Comparison of ENCODE assay signal across 16 cellular contexts in genomic region chr13:26618726-26619125, GRCh38.
DNase-seq lines count a peak whose midpoint lies in the region; TF ChIP-seq lines count a peak whose summit lies in the region.
"Had no signal": no experiment of that assay in that cellular context is flagged by ENCODE, and none has a peak within 500 bp of the region (broad histone marks: within the 10 kb centered on the region; RNA-seq: fewer than 3 reads in every experiment).

No MANE protein-coding gene starts in this region.

- H3K27ac Mint-ChIP-seq in HFFc6: peak overlapping the region; percentile 12; the same call in 1 of the 2 replicates
- H3K27ac Mint-ChIP-seq: CD4-positive, CD25-positive, alpha-beta regulatory T cell had no signal

- H3K4me1 Mint-ChIP-seq in HFFc6 (ENCODE audit: low read depth): peaks cover 61% of the 10 kb centered on the region
- H3K4me1 Mint-ChIP-seq: CD4-positive, CD25-positive, alpha-beta regulatory T cell had no signal

- H3K4me3 ChIP-seq in mammary epithelial cell (replicated peaks in 1 of 3; ENCODE audit: insufficient read depth in 1 of 3, low read depth in 2 of 3, low read length in 3 of 3): no peak overlapping the region
- H3K4me3 ChIP-seq: PC-9 had no signal

- dilution Hi-C loops in mammary epithelial cell (cut with HindIII; ENCODE audit: low sequenced_read_pairs): no loop called here

- DNase-seq in A172 (ENCODE audit: low spot score): peak; percentile 4
- DNase-seq in HFFc6: no peak
- DNase-seq in OCI-M1 (lab: John Stamatoyannopoulos, UW): peak; percentile 26
- DNase-seq in mammary epithelial cell: no peak
- DNase-seq in NOMO-1 treated with dmso at 0.1 percent for 144 hours (lab: John Stamatoyannopoulos, UW; ENCODE audit: unreplicated experiment): no peak
- no peak for DNase-seq in DMS53 treated with DMSO at 0.1 percent for 48 hours (lab: John Stamatoyannopoulos, UW; ENCODE audit: unreplicated experiment)
- DNase-seq in DMS53 (lab: John Stamatoyannopoulos, UW): no peak
- DNase-seq in NK-92 (lab: John Stamatoyannopoulos, UW; ENCODE audit: unreplicated experiment): no peak
- DNase-seq: CD4-positive, CD25-positive, alpha-beta regulatory T cell; Kasumi-1; NCI-H1694; NCI-H2107; NCI-H345; NCI-H526 treated with DMSO at 0.1 percent for 48 hours; PC-9; T-helper 1 cell had no signal

- CTCF ChIA-PET in mammary epithelial cell (lab: Charles Lee; ENCODE audit: low non-redundant PET): no interaction called here

- H2AFZ ChIP-seq in mammary epithelial cell (ENCODE audit: low read depth, low read length): no peak overlapping the region
- H2AFZ ChIP-seq: PC-9 had no signal

- H3K9me3 Mint-ChIP-seq in HFFc6: peaks cover 11% of the 10 kb centered on the region

- no peaks in the 10 kb centered on the region for H3K79me2 ChIP-seq in mammary epithelial cell (ENCODE audit: insufficient read depth, low read length)

- H3K36me3 ChIP-seq in mammary epithelial cell (ENCODE audit: insufficient read depth, low read length): peaks cover 3% of the 10 kb centered on the region

- no peak overlapping the region for H3K4me3 Mint-ChIP-seq in HFFc6
- H3K4me3 Mint-ChIP-seq: CD4-positive, CD25-positive, alpha-beta regulatory T cell had no signal

- peaks cover 7% of the 10 kb centered on the region for H3K9me3 ChIP-seq in mammary epithelial cell (replicated peaks; ENCODE audit: insufficient read depth, low read length)

- WGBS in mammary epithelial cell (ENCODE audit: low coverage, missing lambda C conversion rate): 0% methylated on average over 2 of the region's 2 CpGs

- no peak overlapping the region for H3K27ac ChIP-seq in mammary epithelial cell (ENCODE audit: insufficient read depth, low read depth, low read length)
- H3K27ac ChIP-seq: PC-9 had no signal

- in situ Hi-C loops in mammary epithelial cell (cut with MboI; ENCODE audit: low sequenced_read_pairs in 2 of 2): no loop called here

- TF ChIP-seq CTCF in HFFc6 (IDR thresholded peaks at IDR 0.05): no peak
- TF ChIP-seq CTCF in mammary epithelial cell (conservative IDR thresholded peaks at IDR 0.05 in 1 of 2, IDR thresholded peaks at IDR 0.05 in 1 of 2; ENCODE audit: extremely low read depth in 1 of 2, insufficient read depth in 1 of 2, low read depth in 1 of 2, low read length in 2 of 2): no peak

- H3K9ac ChIP-seq in mammary epithelial cell (ENCODE audit: insufficient read depth, low read length): no peak overlapping the region

- intact Hi-C loops in mammary epithelial cell (cut with micrococcal nuclease): loop anchor here (5.0 kb wide), 1 partner anchor 61 kb away; the partner anchor contains the start of gene WASF3

- H4K20me1 ChIP-seq in mammary epithelial cell (ENCODE audit: insufficient read depth, low read length): no peaks in the 10 kb centered on the region

- peaks cover 36% of the 10 kb centered on the region for H3K4me1 ChIP-seq in mammary epithelial cell (ENCODE audit: insufficient read depth, low read length)

- H3K4me2 ChIP-seq in mammary epithelial cell (ENCODE audit: insufficient read depth, low read depth, low read length): peak overlapping the region; percentile 33
- H3K4me2 ChIP-seq: PC-9 had no signal

- H3K36me3 Mint-ChIP-seq in HFFc6 (ENCODE audit: low read depth): peaks cover 57% of the 10 kb centered on the region
- H3K36me3 Mint-ChIP-seq: CD4-positive, CD25-positive, alpha-beta regulatory T cell had no signal

- BruUV-seq in mammary epithelial cell (replicated peaks; lab: Mats Ljungman, UMichigan): no TSS peak

- no peaks in the 10 kb centered on the region for H3K27me3 ChIP-seq in mammary epithelial cell (ENCODE audit: insufficient read depth, low read length)

- H3K27me3 Mint-ChIP-seq in HFFc6 (ENCODE audit: insufficient read depth): peaks cover 2% of the 10 kb centered on the region

Comparison
In these comparisons a context has a peak if more than half of its experiments do, and no peak if none do; other contexts are left out.
1. DNase-seq: peak in A172 (single experiment) and OCI-M1 (single experiment); none in HFFc6 (single experiment), mammary epithelial cell (single experiment), NOMO-1 treated with dmso at 0.1 percent for 144 hours (single experiment), DMS53 treated with DMSO at 0.1 percent for 48 hours (single experiment), DMS53 (single experiment) and NK-92 (single experiment).